In the genomic region with DNA sequence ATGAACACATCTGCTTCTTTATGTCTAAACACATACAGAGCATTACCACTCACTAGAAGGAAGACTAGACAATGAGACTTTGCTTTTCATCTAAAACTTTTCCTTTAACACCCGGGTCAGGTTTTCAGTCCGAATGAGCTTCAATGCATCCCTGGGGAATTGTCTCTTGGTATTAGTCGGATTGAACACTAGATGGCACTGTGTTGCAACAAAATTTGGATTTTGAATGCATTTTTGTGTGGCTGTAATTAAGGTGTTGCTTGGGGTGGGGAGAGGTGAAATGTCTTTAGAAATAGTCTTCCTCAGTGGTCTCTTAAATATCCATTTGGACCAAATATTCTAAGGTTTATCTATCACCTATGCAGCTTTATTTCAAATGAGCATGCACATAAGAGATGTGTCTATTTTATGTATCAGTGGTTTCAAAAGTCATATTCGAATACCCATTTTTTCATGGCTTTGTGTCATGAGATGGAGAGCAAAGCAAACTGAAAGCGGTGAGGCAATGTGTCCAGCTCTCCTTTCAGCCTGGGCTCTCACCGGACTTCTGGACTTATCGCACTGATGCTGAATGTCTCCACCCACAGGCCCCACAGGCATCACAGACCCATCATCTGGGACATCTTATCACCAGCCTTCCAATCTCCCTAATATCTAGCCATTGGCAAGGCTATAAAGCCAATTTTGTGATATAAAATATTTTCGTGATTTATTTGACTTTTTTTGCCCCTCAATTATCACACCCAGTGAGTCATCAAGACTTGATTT, we compare ENCODE assay signal across 8 cellular contexts.
DNase-seq lines count a peak whose midpoint lies in the region; ATAC-seq and TF ChIP-seq lines count a peak whose summit lies in the region.

No MANE protein-coding gene starts in this region.

- H3K4me1 Mint-ChIP-seq in osteocyte (ENCODE audit: unreplicated experiment) = peaks cover 5% of the 10 kb centered on the region

- no peak overlapping the region for H3K4me3 ChIP-seq in WI38 (ENCODE audit: low read depth, low read length)

- DNase-seq in COR-L47 (lab: John Stamatoyannopoulos, UW) = peak; percentile 70
- peak; percentile 8 for DNase-seq in HCEC 1CT
- peak; percentile 79 for DNase-seq in NCI-H2227 (lab: John Stamatoyannopoulos, UW; ENCODE audit: unreplicated experiment)
- DNase-seq in fibroblast of the conjunctiva (ENCODE audit: low read depth) = peak; percentile 48
- DNase-seq in osteocyte (ENCODE audit: extremely low spot score, unreplicated experiment) = no peak

- no peak overlapping the region for H3K4me3 Mint-ChIP-seq in osteocyte (ENCODE audit: unreplicated experiment)

- no peak for ATAC-seq in GM18861 (IDR thresholded peaks at IDR 0.05; ENCODE audit: unreplicated experiment)
- ATAC-seq in GM18873 (IDR thresholded peaks at IDR 0.05; ENCODE audit: low FRiP score, unreplicated experiment) = no peak

- peaks cover 44% of the 10 kb centered on the region for H3K27me3 Mint-ChIP-seq in osteocyte (ENCODE audit: unreplicated experiment)

- TF ChIP-seq CTCF in WI38 (IDR thresholded peaks at IDR 0.05; ENCODE audit: low read depth, low read length) (peak; percentile 35; the same call in 1 of the 2 replicates), osteocyte (IDR thresholded peaks at IDR 0.05) (peak; percentile 82)

- H3K9me3 Mint-ChIP-seq in osteocyte (ENCODE audit: unreplicated experiment) = no peaks in the 10 kb centered on the region

- no peaks in the 10 kb centered on the region for H3K36me3 Mint-ChIP-seq in osteocyte (ENCODE audit: unreplicated experiment)

- H3K27ac Mint-ChIP-seq in osteocyte (ENCODE audit: unreplicated experiment) = no peak overlapping the region
